Comparison of ENCODE assay signal across 14 cellular contexts in the genomic region with DNA sequence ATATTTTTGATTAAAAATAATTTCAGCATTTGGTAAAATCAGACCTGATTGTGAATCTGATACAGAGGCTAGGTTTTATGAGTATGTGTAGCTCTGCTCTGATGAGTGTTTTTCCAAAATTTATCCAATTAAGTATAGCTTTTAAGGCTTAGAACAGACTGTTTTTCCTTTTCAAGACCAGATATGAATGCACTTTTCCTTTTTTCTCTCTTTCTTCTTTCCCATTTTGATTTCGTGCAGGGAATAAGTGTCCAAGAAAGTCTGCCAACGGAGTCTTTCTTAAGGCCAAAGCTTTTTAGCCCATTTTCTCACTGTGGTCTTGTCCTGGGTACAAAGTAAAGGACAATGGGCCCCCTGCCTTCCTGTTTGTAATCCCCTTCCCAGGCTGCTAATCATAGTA. TPM values are rescaled to one million over a fixed set of nuclear protein-coding genes. Genes with fewer than 3 reads are reported as not detected.
A peak's percentile ranks its signal among the peaks of the same experiment; 100 is the strongest.
DNase-seq lines count a peak whose midpoint lies in the region; ATAC-seq and TF ChIP-seq lines count a peak whose summit lies in the region.
"Had no signal": no experiment of that assay in that cellular context is flagged by ENCODE, and none has a peak within 500 bp of the region (broad histone marks: within the 10 kb centered on the region; RNA-seq: fewer than 3 reads in every experiment).

No MANE protein-coding gene starts in this region.

- H3K27me3 Mint-ChIP-seq in activated naive CD4-positive, alpha-beta T cell treated with anti-CD3 and anti-CD28 coated beads, Interleukin-2, amount 50 U/mL, for 24 hours = no peaks in the 10 kb centered on the region
- H3K27me3 Mint-ChIP-seq in activated naive CD4-positive, alpha-beta T cell treated with anti-CD3 and anti-CD28 coated beads for 36 hours (ENCODE audit: low read depth) = no peaks in the 10 kb centered on the region
- no peaks in the 10 kb centered on the region for H3K27me3 Mint-ChIP-seq in nephron (ENCODE audit: low read depth)
- no peaks in the 10 kb centered on the region for H3K27me3 Mint-ChIP-seq in type B pancreatic cell

- H3K4me1 Mint-ChIP-seq in activated naive CD4-positive, alpha-beta T cell treated with anti-CD3 and anti-CD28 coated beads, Interleukin-2, amount 50 U/mL, for 24 hours = peaks cover 50% of the 10 kb centered on the region
- H3K4me1 Mint-ChIP-seq in activated naive CD4-positive, alpha-beta T cell treated with anti-CD3 and anti-CD28 coated beads for 36 hours (ENCODE audit: low read depth) = peaks cover 51% of the 10 kb centered on the region
- H3K4me1 Mint-ChIP-seq in nephron = peaks cover 58% of the 10 kb centered on the region
- peaks cover 47% of the 10 kb centered on the region for H3K4me1 Mint-ChIP-seq in type B pancreatic cell (ENCODE audit: unreplicated experiment)

- DNase-seq in activated naive CD4-positive, alpha-beta T cell treated with anti-CD3 and anti-CD28 coated beads for 36 hours = no peak
- DNase-seq in dermis blood vessel endothelial cell = peak; percentile 13
- no peak for DNase-seq in type B pancreatic cell (ENCODE audit: extremely low spot score, unreplicated experiment)
- DNase-seq in SHP77 treated with DMSO at 0.1 percent for 48 hours (lab: John Stamatoyannopoulos, UW) = no peak
- no peak for DNase-seq in NCI-H345 treated with DMSO at 0.1 percent for 48 hours (lab: John Stamatoyannopoulos, UW; ENCODE audit: unreplicated experiment)
- DNase-seq: activated CD4-positive, alpha-beta T cell treated with anti-CD3 and anti-CD28 coated beads for 48 hours; activated effector memory CD4-positive, alpha-beta T cell treated with Interleukin-2 at 50 U/mL for 16 hours; cerebellar nuclear complex; DMS 273 treated with DMSO at 0.1 percent for 48 hours; NCI-H187 treated with DMSO at 0.1 percent for 48 hours; posterior cingulate gyrus had no signal

- no peaks in the 10 kb centered on the region for H3K9me3 Mint-ChIP-seq in activated naive CD4-positive, alpha-beta T cell treated with anti-CD3 and anti-CD28 coated beads, Interleukin-2, amount 50 U/mL, for 24 hours
- no peaks in the 10 kb centered on the region for H3K9me3 Mint-ChIP-seq in activated naive CD4-positive, alpha-beta T cell treated with anti-CD3 and anti-CD28 coated beads for 36 hours
- no peaks in the 10 kb centered on the region for H3K9me3 Mint-ChIP-seq in nephron
- H3K9me3 Mint-ChIP-seq in type B pancreatic cell = no peaks in the 10 kb centered on the region

- H3K27ac Mint-ChIP-seq in activated naive CD4-positive, alpha-beta T cell treated with anti-CD3 and anti-CD28 coated beads, Interleukin-2, amount 50 U/mL, for 24 hours = peak overlapping the region; percentile 17
- no peak overlapping the region for H3K27ac Mint-ChIP-seq in activated naive CD4-positive, alpha-beta T cell treated with anti-CD3 and anti-CD28 coated beads for 36 hours
- peak overlapping the region; percentile 80 to 83 (median 81) for H3K27ac Mint-ChIP-seq in nephron
- H3K27ac Mint-ChIP-seq in type B pancreatic cell = peak overlapping the region; percentile 70

- no peak for ATAC-seq in GM21529 (IDR thresholded peaks at IDR 0.05; ENCODE audit: unreplicated experiment)

- no peak for TF ChIP-seq CTCF in nephron (IDR thresholded peaks at IDR 0.05; ENCODE audit: unreplicated experiment in 3 of 3)
- no peak for TF ChIP-seq CTCF in type B pancreatic cell (conservative IDR thresholded peaks at IDR 0.05)

- CTCF ChIA-PET in activated naive CD4-positive, alpha-beta T cell treated with anti-CD3 and anti-CD28 coated beads for 36 hours (lab: Charles Lee) = interaction anchor here (0.6 kb wide), 1 partner anchor 838 kb away, joined by 3 read pairs; no protein-coding TSS in a partner anchor

- no peak overlapping the region for H3K4me3 Mint-ChIP-seq in activated naive CD4-positive, alpha-beta T cell treated with anti-CD3 and anti-CD28 coated beads, Interleukin-2, amount 50 U/mL, for 24 hours
- no peak overlapping the region for H3K4me3 Mint-ChIP-seq in activated naive CD4-positive, alpha-beta T cell treated with anti-CD3 and anti-CD28 coated beads for 36 hours
- peak overlapping the region; percentile 71 to 86 (median 75) for H3K4me3 Mint-ChIP-seq in nephron
- H3K4me3 Mint-ChIP-seq in type B pancreatic cell = peak overlapping the region; percentile 80

- intact Hi-C loops in activated naive CD4-positive, alpha-beta T cell treated with anti-CD3 and anti-CD28 coated beads for 36 hours (cut with micrococcal nuclease) = loop anchor here (2.0 kb wide), 1 partner anchor 282 kb away; no protein-coding TSS in a partner anchor

- no peaks in the 10 kb centered on the region for H3K36me3 Mint-ChIP-seq in activated naive CD4-positive, alpha-beta T cell treated with anti-CD3 and anti-CD28 coated beads, Interleukin-2, amount 50 U/mL, for 24 hours
- H3K36me3 Mint-ChIP-seq in activated naive CD4-positive, alpha-beta T cell treated with anti-CD3 and anti-CD28 coated beads for 36 hours (ENCODE audit: low read depth) = no peaks in the 10 kb centered on the region
- H3K36me3 Mint-ChIP-seq in nephron (ENCODE audit: low read depth) = no peaks in the 10 kb centered on the region
- no peaks in the 10 kb centered on the region for H3K36me3 Mint-ChIP-seq in type B pancreatic cell

RNA-seq across cellular contexts. Expression of gene KIF1B, which starts 2.8 kb away (rescaled TPM):
- 1 to 10 TPM; 6.1 to 6.2 TPM for total RNA-seq in activated naive CD4-positive, alpha-beta T cell treated with anti-CD3 and anti-CD28 coated beads for 36 hours
- total RNA-seq in dermis blood vessel endothelial cell (39.5 and 71.1 TPM in 2 replicates), type B pancreatic cell (ENCODE audit: low replicate concordance) (50.3 and 64.3 TPM in 2 replicates)

Comparison
In these comparisons a context has a peak if more than half of its experiments do, and no peak if none do; other contexts are left out.
1. H3K4me3 Mint-ChIP-seq: peak in nephron (3 of 3) and type B pancreatic cell (single experiment); none in activated naive CD4-positive, alpha-beta T cell treated with anti-CD3 and anti-CD28 coated beads, Interleukin-2, amount 50 U/mL, for 24 hours (single experiment) and activated naive CD4-positive, alpha-beta T cell treated with anti-CD3 and anti-CD28 coated beads for 36 hours (single experiment).